Comparison of ENCODE assay signal across 30 cellular contexts in genomic region chr3:45020534-45020933, GRCh38. TPM values are rescaled to one million over a fixed set of nuclear protein-coding genes. Genes with fewer than 3 reads are reported as not detected.
A peak's percentile ranks its signal among the peaks of the same experiment; 100 is the strongest.
DNase-seq lines count a peak whose midpoint lies in the region; ATAC-seq, FAIRE-seq and TF ChIP-seq lines count a peak whose summit lies in the region.
"Had no signal": no experiment of that assay in that cellular context is flagged by ENCODE, and none has a peak within 500 bp of the region (broad histone marks: within the 10 kb centered on the region; RNA-seq: fewer than 3 reads in every experiment).

No MANE protein-coding gene starts in this region.

- DNase-seq in activated CD4-positive, alpha-beta T cell treated with anti-CD3 and anti-CD28 coated beads, Interleukin-2, amount 10 ng/mL, durations not matched to agents 24 days and 14 days = peak; percentile 65
- no peak for DNase-seq in activated CD4-positive, alpha-beta T cell treated with anti-CD3 and anti-CD28 coated beads, Interleukin-2, amount 50 U/mL, for 4 hours
- DNase-seq in stimulated activated naive CD4-positive, alpha-beta T cell (lab: John Stamatoyannopoulos, UW) = peak in 5 of 6 experiments; percentile 4 to 71 (median 51)
- DNase-seq in stimulated activated naive CD4-positive, alpha-beta T cell treated with Interleukin-2 at 50 U/mL for 16 hours (lab: John Stamatoyannopoulos, UW) = no peak
- DNase-seq in K562 (ENCODE audit: extremely low read depth in 1 of 4, low spot score in 3 of 4) (no peak), tibial nerve (ENCODE audit: low spot score in 2 of 2) (no peak)
- DNase-seq in stimulated activated CD4-positive, alpha-beta T cell treated with anti-CD3 and anti-CD28 coated beads, Interleukin-1b, Interleukin-23, amount 100 ng/mL, for 48 hours = no peak
- no peak for DNase-seq in stimulated activated CD4-positive, alpha-beta T cell treated with anti-CD3 and anti-CD28 coated beads, Interleukin-12 subunit alpha, Interleukin-12 subunit beta, amount 100 ng/mL, for 4 hours
- DNase-seq: 8988T; activated T-cell treated with anti-CD3 and anti-CD28 coated beads, Interleukin-2, amount 50 U/mL, for 48 hours; cerebellar nuclear complex; EL; hippocampal formation; left colon; NCI-H1105; NCI-H187 treated with DMSO at 0.1 percent for 48 hours; NCI-H2227 treated with DMSO at 0.1 percent for 48 hours; OCI-M1; posterior cingulate gyrus had no signal

- H3K36me3 Mint-ChIP-seq in activated CD4-positive, alpha-beta T cell treated with anti-CD3 and anti-CD28 coated beads, Interleukin-2, amount 10 ng/mL, durations not matched to agents 24 days and 14 days (ENCODE audit: low read depth) = peaks cover 8% of the 10 kb centered on the region
- H3K36me3 Mint-ChIP-seq: neural progenitor cell had no signal

- intact Hi-C loops in activated CD4-positive, alpha-beta T cell treated with anti-CD3 and anti-CD28 coated beads, Interleukin-2, amount 10 ng/mL, durations not matched to agents 24 days and 14 days (cut with micrococcal nuclease) = no loop called here
- intact Hi-C loops in K562 (cut with micrococcal nuclease) = loop anchor here (5.0 kb wide), 1 partner anchor 103 kb away; no protein-coding TSS in a partner anchor

- H3K36me3 ChIP-seq in K562 (ENCODE audit: control insufficient read depth, insufficient read depth, low read length) (no peaks in the 10 kb centered on the region), tibial nerve (peaks cover 0 to 7% (median 0%) of the 10 kb centered on the region in 3 donors)
- H3K36me3 ChIP-seq: neural progenitor cell, thoracic aorta had no signal

- TF ChIP-seq POLR2A in K562 (conservative IDR thresholded peaks at IDR 0.05) (no peak), tibial nerve (IDR thresholded peaks at IDR 0.05) (no peak)

- peaks cover 14% of the 10 kb centered on the region for H3K4me1 Mint-ChIP-seq in activated CD4-positive, alpha-beta T cell treated with anti-CD3 and anti-CD28 coated beads, Interleukin-2, amount 10 ng/mL, durations not matched to agents 24 days and 14 days
- H3K4me1 Mint-ChIP-seq: neural progenitor cell; stimulated activated memory B cell treated with anti-CD40 and anti-IgM and Interleukin-4, amounts not matched to agents 10 μg/mL and 1 μg/mL and 100 μg/mL, for 72 hours had no signal

- no peaks in the 10 kb centered on the region for H3K79me2 ChIP-seq in K562 (ENCODE audit: control insufficient read depth, insufficient read depth, low read length)

- no peaks in the 10 kb centered on the region for H3K9me1 ChIP-seq in K562 (ENCODE audit: control insufficient read depth, insufficient read depth, low read length)

- H2AFZ ChIP-seq in K562 (ENCODE audit: low read depth, low read length) = no peak overlapping the region
- H2AFZ ChIP-seq: neural progenitor cell had no signal

- H3K4me3 ChIP-seq in K562 (no peak overlapping the region), tibial nerve (no peak overlapping the region)
- H3K4me3 ChIP-seq: gastroesophageal sphincter, GM12878, HAP-1, neural progenitor cell, thoracic aorta had no signal

- BruUV-seq in K562 (replicated peaks; lab: Mats Ljungman, UMichigan) = no TSS peak

- H3K27ac Mint-ChIP-seq in activated CD4-positive, alpha-beta T cell treated with anti-CD3 and anti-CD28 coated beads, Interleukin-2, amount 10 ng/mL, durations not matched to agents 24 days and 14 days = no peak overlapping the region
- H3K27ac Mint-ChIP-seq: IgD-negative memory B cell; neural progenitor cell; stimulated activated memory B cell treated with anti-CD40 and anti-IgM and Interleukin-4, amounts not matched to agents 10 μg/mL and 1 μg/mL and 100 μg/mL, for 72 hours had no signal

- POLR2A ChIA-PET in K562 (lab: Yijun Ruan, JAX) = no interaction called here

- H3K27me3 Mint-ChIP-seq in activated CD4-positive, alpha-beta T cell treated with anti-CD3 and anti-CD28 coated beads, Interleukin-2, amount 10 ng/mL, durations not matched to agents 24 days and 14 days = peaks cover 2% of the 10 kb centered on the region
- H3K27me3 Mint-ChIP-seq: IgD-negative memory B cell; stimulated activated memory B cell treated with anti-CD40 and anti-IgM and Interleukin-4, amounts not matched to agents 10 μg/mL and 1 μg/mL and 100 μg/mL, for 72 hours had no signal

- WGBS in K562 (ENCODE audit: insufficient coverage, low coverage, missing lambda C conversion rate) = 50% methylated on average over 8 of the region's 8 CpGs
- WGBS in tibial nerve, 2 donors = 80 to 85% methylated on average over 8 of the region's 8 CpGs

- no peaks in the 10 kb centered on the region for H3K9me3 Mint-ChIP-seq in activated CD4-positive, alpha-beta T cell treated with anti-CD3 and anti-CD28 coated beads, Interleukin-2, amount 10 ng/mL, durations not matched to agents 24 days and 14 days
- H3K9me3 Mint-ChIP-seq: IgD-negative memory B cell; neural progenitor cell; stimulated activated memory B cell treated with anti-CD40 and anti-IgM and Interleukin-4, amounts not matched to agents 10 μg/mL and 1 μg/mL and 100 μg/mL, for 72 hours had no signal

- no peak overlapping the region for H3K4me2 ChIP-seq in K562 (ENCODE audit: insufficient read depth, low read length)
- H3K4me2 ChIP-seq: neural progenitor cell had no signal

- H3K9ac ChIP-seq in K562 (ENCODE audit: insufficient read depth in 1 of 2, low read depth in 2 of 2, low read length in 2 of 2) = no peak overlapping the region
- H3K9ac ChIP-seq: neural progenitor cell had no signal

- no peak overlapping the region for H3K4me3 Mint-ChIP-seq in activated CD4-positive, alpha-beta T cell treated with anti-CD3 and anti-CD28 coated beads, Interleukin-2, amount 10 ng/mL, durations not matched to agents 24 days and 14 days
- H3K4me3 Mint-ChIP-seq: CD14-positive monocyte; IgD-negative memory B cell; neural progenitor cell; stimulated activated memory B cell treated with anti-CD40 and anti-IgM and Interleukin-4, amounts not matched to agents 10 μg/mL and 1 μg/mL and 100 μg/mL, for 72 hours had no signal

- TF ChIP-seq CTCF in K562 (IDR thresholded peaks at IDR 0.05 in 2 of 3, conservative IDR thresholded peaks at IDR 0.05 in 1 of 3; ENCODE audit: insufficient read depth in 2 of 3, low read depth in 1 of 3, low read length in 3 of 3) (no peak), tibial nerve (IDR thresholded peaks at IDR 0.05) (no peak)

- H3K27ac ChIP-seq in K562 (ENCODE audit: extremely low read depth, low read depth, low read length) (no peak overlapping the region), tibial nerve (peak overlapping the region in 3 of 4 donors; percentile 20 to 80 (median 80))
- H3K27ac ChIP-seq: neural progenitor cell, thoracic aorta, VCaP had no signal

- H4K20me1 ChIP-seq in K562 (replicated peaks; ENCODE audit: control insufficient read depth, insufficient read depth, low read length) = 0 out of 2 replicates have a peak, but pooled peaks cover 5% of the 10 kb centered on the region

- no peaks in the 10 kb centered on the region for H3K27me3 ChIP-seq in K562 (ENCODE audit: control insufficient read depth in 2 of 2, insufficient read depth in 2 of 2, low read length in 2 of 2)
- no peaks in the 10 kb centered on the region for H3K27me3 ChIP-seq in tibial nerve
- H3K27me3 ChIP-seq: gastroesophageal sphincter, neural progenitor cell had no signal

- ATAC-seq in K562 = no peak
- ATAC-seq: GM12878; SK-N-SH treated with all-trans-retinoic acid at 6 μM for 48 hours; stimulated activated memory B cell treated with anti-CD40 and anti-IgM and Interleukin-4, amounts not matched to agents 10 μg/mL and 1 μg/mL and 100 μg/mL, for 72 hours had no signal

- TF ChIP-seq EP300 in K562 (IDR thresholded peaks at IDR 0.05; ENCODE audit: low read length) (no peak), tibial nerve (IDR thresholded peaks at IDR 0.05) (no peak)

- in situ Hi-C loops in K562 (cut with MboI) = no loop called here

- H3K9me3 ChIP-seq in K562 (replicated peaks; ENCODE audit: control insufficient read depth, insufficient read depth, low read depth, low read length) (no peaks in the 10 kb centered on the region), tibial nerve (no peaks in the 10 kb centered on the region)
- H3K9me3 ChIP-seq: gastroesophageal sphincter, HAP-1, thoracic aorta had no signal

- H3K4me1 ChIP-seq in K562 (replicated peaks in 1 of 2; ENCODE audit: control insufficient read depth in 2 of 2, insufficient read depth in 2 of 2, low read length in 2 of 2) (peaks cover 4 to 5% of the 10 kb centered on the region in 2 experiments; a peak in 2 of 5 replicates), tibial nerve (peaks cover 0 to 55% (median 14%) of the 10 kb centered on the region in 4 donors)
- H3K4me1 ChIP-seq: HAP-1 had no signal

- CTCF ChIA-PET in K562 (lab: Yijun Ruan, JAX; ENCODE audit: low intra/inter-chr PET ratio) = no interaction called here

- TF ChIP-seq RAD21 in K562 (CRISPR knock-in tag; conservative IDR thresholded peaks at IDR 0.05 in 1 of 2, IDR thresholded peaks at IDR 0.05 in 1 of 2) = no peak

- peak; percentile 57 for FAIRE-seq in K562 (lab: Jason Lieb, UNC)
- FAIRE-seq: GM12878 had no signal

RNA-seq across cellular contexts. Expression of gene CLEC3B, which starts 5.6 kb away (rescaled TPM):
- not detected in 2 replicates for total RNA-seq in activated CD4-positive, alpha-beta T cell treated with anti-CD3 and anti-CD28 coated beads, Interleukin-2, amount 10 ng/mL, durations not matched to agents 24 days and 14 days
- not detected in 2 replicates for total RNA-seq in K562 (2011; cell fraction: chromatin; rRNA removed; ENCODE audit: low replicate concordance)
- 0.33 TPM in 1 of 2 replicates, not detected in the other for total RNA-seq in K562 (2011; cell fraction: nucleolus; rRNA removed)
- total RNA-seq in K562 (2011; cell fraction: nucleoplasm; rRNA removed) = not detected in 2 replicates
- 0.33 TPM in 1 of 2 replicates, not detected in the other for total RNA-seq in K562 (2014; rRNA removed)
- total RNA-seq in K562 (2014; rRNA removed; fragmentation: Illumina TruSeq; extraction: Trizol) = not detected in 2 replicates
- total RNA-seq in K562 (2015; rRNA removed; fragmentation: Illumina TruSeq; extraction: Trizol) = not detected in 2 replicates
- not detected in 2 replicates for total RNA-seq in K562 (2021)
- 0.19 TPM in 1 of 2 replicates, not detected in the other for polyA plus RNA-seq in K562 (2011; rRNA removed)
- 0.27 TPM in 1 of 2 replicates, not detected in the other for polyA plus RNA-seq in K562 (2011; cell fraction: cytosol; rRNA removed)
- 0.41 and 0.52 TPM in 2 replicates for polyA plus RNA-seq in K562 (2011; cell fraction: nucleus; rRNA removed)
- 0.19 TPM in 1 of 2 replicates, not detected in the other for polyA plus RNA-seq in K562 (2012)
- not detected in 2 replicates for polyA plus RNA-seq in K562 (2014; fragmentation: Illumina TruSeq; extraction: Trizol)
- not detected for polyA plus RNA-seq in K562 (2014; fragmentation: Nextera tagmentation; extraction: Ambion mirVana)
- not detected in 2 replicates for polyA plus RNA-seq in K562 (2014; rRNA removed)
- polyA minus RNA-seq in K562 (2011; rRNA and poly(A)+ RNA removed) = not detected in 2 replicates
- not detected in 2 replicates for polyA minus RNA-seq in K562 (2011; cell fraction: cytosol; rRNA and poly(A)+ RNA removed)
- polyA minus RNA-seq in K562 (2011; cell fraction: nucleus; rRNA and poly(A)+ RNA removed) = 0.54 TPM in 1 of 2 replicates, not detected in the other
- 100 to 1,000 TPM; 137 to 819 (median 340) TPM for total RNA-seq in tibial nerve
- total RNA-seq: MCF 10A had no signal
- polyA plus RNA-seq: GM12878, IgD-negative memory B cell had no signal

RNA-seq across cellular contexts. Expression of gene EXOSC7, which starts 44.5 kb away (rescaled TPM):
- total RNA-seq in activated CD4-positive, alpha-beta T cell treated with anti-CD3 and anti-CD28 coated beads, Interleukin-2, amount 10 ng/mL, durations not matched to agents 24 days and 14 days = 95.5 and 97.9 TPM in 2 replicates
- 124 and 137 TPM in 2 replicates for total RNA-seq in K562 (2011; cell fraction: chromatin; rRNA removed; ENCODE audit: low replicate concordance)
- total RNA-seq in K562 (2011; cell fraction: nucleolus; rRNA removed) = 87.0 and 90.4 TPM in 2 replicates
- 129 and 185 TPM in 2 replicates for total RNA-seq in K562 (2011; cell fraction: nucleoplasm; rRNA removed)
- total RNA-seq in K562 (2014; rRNA removed) (112 and 119 TPM in 2 replicates), K562 (2014; rRNA removed; fragmentation: Illumina TruSeq; extraction: Trizol) (119 TPM in 2 replicates), K562 (2015; rRNA removed; fragmentation: Illumina TruSeq; extraction: Trizol) (105 and 107 TPM in 2 replicates), K562 (2021) (87.4 and 98.3 TPM in 2 replicates), tibial nerve (10 to 100 TPM; 48.3 to 67.7 (median 64.2) TPM)
- polyA plus RNA-seq in K562 (2011; rRNA removed) (132 and 154 TPM in 2 replicates), K562 (2014; fragmentation: Illumina TruSeq; extraction: Trizol) (88.5 and 99.2 TPM in 2 replicates), K562 (2014; fragmentation: Nextera tagmentation; extraction: Ambion mirVana) (100 to 1,000 TPM; 236 to 237 TPM), K562 (2014; rRNA removed) (110 and 134 TPM in 2 replicates)
- 67.9 and 117 TPM in 2 replicates for polyA plus RNA-seq in K562 (2011; cell fraction: cytosol; rRNA removed)
- 104 and 118 TPM in 2 replicates for polyA plus RNA-seq in K562 (2011; cell fraction: nucleus; rRNA removed)
- polyA plus RNA-seq in K562 (2012) = 61.4 and 143 TPM in 2 replicates
- 130 and 154 TPM in 2 replicates for polyA minus RNA-seq in K562 (2011; rRNA and poly(A)+ RNA removed)
- 25.9 and 38.0 TPM in 2 replicates for polyA minus RNA-seq in K562 (2011; cell fraction: cytosol; rRNA and poly(A)+ RNA removed)
- 37.3 and 60.9 TPM in 2 replicates for polyA minus RNA-seq in K562 (2011; cell fraction: nucleus; rRNA and poly(A)+ RNA removed)

RNA-seq across cellular contexts. Expression of gene ZDHHC3, which starts 44.6 kb away (rescaled TPM):
- 42.0 and 46.2 TPM in 2 replicates for total RNA-seq in activated CD4-positive, alpha-beta T cell treated with anti-CD3 and anti-CD28 coated beads, Interleukin-2, amount 10 ng/mL, durations not matched to agents 24 days and 14 days
- 109 and 142 TPM in 2 replicates for total RNA-seq in K562 (2011; cell fraction: chromatin; rRNA removed; ENCODE audit: low replicate concordance)
- total RNA-seq in K562 (2011; cell fraction: nucleolus; rRNA removed) = 125 and 127 TPM in 2 replicates
- 125 and 135 TPM in 2 replicates for total RNA-seq in K562 (2011; cell fraction: nucleoplasm; rRNA removed)
- total RNA-seq in K562 (2014; rRNA removed) (77.1 and 78.6 TPM in 2 replicates), K562 (2014; rRNA removed; fragmentation: Illumina TruSeq; extraction: Trizol) (60.2 and 61.9 TPM in 2 replicates), K562 (2015; rRNA removed; fragmentation: Illumina TruSeq; extraction: Trizol) (62.0 and 67.2 TPM in 2 replicates), K562 (2021) (78.4 and 81.8 TPM in 2 replicates), tibial nerve (100 to 1,000 TPM in 3 of 4 donors, 10 to 100 TPM in 1; 98.4 to 139 (median 117) TPM)
- polyA plus RNA-seq in K562 (2011; rRNA removed) (120 and 137 TPM in 2 replicates), K562 (2014; fragmentation: Illumina TruSeq; extraction: Trizol) (98.3 and 100 TPM in 2 replicates), K562 (2014; fragmentation: Nextera tagmentation; extraction: Ambion mirVana) (10 to 100 TPM; 10.3 to 11.5 TPM), K562 (2014; rRNA removed) (50.4 and 57.0 TPM in 2 replicates)
- 128 and 154 TPM in 2 replicates for polyA plus RNA-seq in K562 (2011; cell fraction: cytosol; rRNA removed)
- 109 and 127 TPM in 2 replicates for polyA plus RNA-seq in K562 (2011; cell fraction: nucleus; rRNA removed)
- 64.4 and 69.1 TPM in 2 replicates for polyA plus RNA-seq in K562 (2012)
- polyA minus RNA-seq in K562 (2011; rRNA and poly(A)+ RNA removed) = 182 and 274 TPM in 2 replicates
- 53.8 and 89.1 TPM in 2 replicates for polyA minus RNA-seq in K562 (2011; cell fraction: cytosol; rRNA and poly(A)+ RNA removed)
- 47.1 and 72.9 TPM in 2 replicates for polyA minus RNA-seq in K562 (2011; cell fraction: nucleus; rRNA and poly(A)+ RNA removed)

Comparison
In these comparisons a context has a peak if more than half of its experiments do, and no peak if none do; other contexts are left out.
1. DNase-seq: peak in activated CD4-positive, alpha-beta T cell treated with anti-CD3 and anti-CD28 coated beads, Interleukin-2, amount 10 ng/mL, durations not matched to agents 24 days and 14 days (single experiment) and stimulated activated naive CD4-positive, alpha-beta T cell (5 of 6); none in activated CD4-positive, alpha-beta T cell treated with anti-CD3 and anti-CD28 coated beads, Interleukin-2, amount 50 U/mL, for 4 hours (0 of 2), stimulated activated naive CD4-positive, alpha-beta T cell treated with Interleukin-2 at 50 U/mL for 16 hours (single experiment), K562 (0 of 4), tibial nerve (0 of 2), stimulated activated CD4-positive, alpha-beta T cell treated with anti-CD3 and anti-CD28 coated beads, Interleukin-1b, Interleukin-23, amount 100 ng/mL, for 48 hours (single experiment) and stimulated activated CD4-positive, alpha-beta T cell treated with anti-CD3 and anti-CD28 coated beads, Interleukin-12 subunit alpha, Interleukin-12 subunit beta, amount 100 ng/mL, for 4 hours (single experiment).
2. RNA of gene CLEC3B, which starts 5.6 kb away (total RNA-seq): 137 to 819 TPM in tibial nerve; not detected in activated CD4-positive, alpha-beta T cell treated with anti-CD3 and anti-CD28 coated beads, Interleukin-2, amount 10 ng/mL, durations not matched to agents 24 days and 14 days and 0.33 TPM in K562; every median in the first group is over 10 times any median in the second.